In genomic region chr6:1622851-1623768, GRCh38 we compare ENCODE assay signal across 13 cellular contexts. TPM values are rescaled to one million over a fixed set of nuclear protein-coding genes. Genes with fewer than 3 reads are reported as not detected.
DNase-seq lines count a peak whose midpoint lies in the region; ATAC-seq lines count a peak whose summit lies in the region.
"Had no signal": no experiment of that assay in that cellular context is flagged by ENCODE, and none has a peak within 500 bp of the region (broad histone marks: within the 10 kb centered on the region; RNA-seq: fewer than 3 reads in every experiment).

No MANE protein-coding gene starts in this region.

- no peak for ATAC-seq in GM21619 (IDR thresholded peaks at IDR 0.05; ENCODE audit: unreplicated experiment)
- ATAC-seq in HG02642 (IDR thresholded peaks at IDR 0.05; ENCODE audit: poor library complexity, unreplicated experiment) = no peak
- ATAC-seq: mucosa of descending colon had no signal

- no peak overlapping the region for H3K27ac ChIP-seq in HUES6 (ENCODE audit: low read depth, low read length)

- peaks cover 21 to 29% (median 22%) of the 10 kb centered on the region in 3 donors for H3K36me3 Mint-ChIP-seq in immature natural killer cell

- H3K4me1 Mint-ChIP-seq in immature natural killer cell = peaks cover 18% of the 10 kb centered on the region in 2 donors

- peaks cover 33% of the 10 kb centered on the region for H3K4me1 ChIP-seq in HUES6 (ENCODE audit: control insufficient read depth, insufficient read depth, low read length)

- peak overlapping the region in 4 of 5 donors; percentile 28 to 66 (median 57) for H3K4me3 Mint-ChIP-seq in immature natural killer cell
- H3K4me3 Mint-ChIP-seq: activated naive CD8-positive, alpha-beta T cell treated with anti-CD3 and anti-CD28 coated beads, Interleukin-2, amount 10 ng/mL, durations not matched to agents 7 days and 5 days had no signal

- H3K9me3 Mint-ChIP-seq in immature natural killer cell = peaks cover 0 to 1% (median 0%) of the 10 kb centered on the region in 6 donors
- H3K9me3 Mint-ChIP-seq: activated naive CD8-positive, alpha-beta T cell treated with anti-CD3 and anti-CD28 coated beads, Interleukin-2, amount 10 ng/mL, durations not matched to agents 7 days and 5 days had no signal

- peaks cover 10 to 27% (median 20%) of the 10 kb centered on the region in 3 donors for H3K27me3 Mint-ChIP-seq in immature natural killer cell (ENCODE audit: low read depth in 3 of 3)

- H3K9me3 ChIP-seq in HUES6 (ENCODE audit: control insufficient read depth, insufficient read depth, low read depth, low read length) = no peaks in the 10 kb centered on the region
- H3K9me3 ChIP-seq: mucosa of descending colon had no signal

- peak; percentile 57 for DNase-seq in DMS114 treated with DMSO at 0.1 percent for 48 hours (lab: John Stamatoyannopoulos, UW; ENCODE audit: unreplicated experiment)
- DNase-seq in immature natural killer cell = no peak
- DNase-seq in posterior vena cava (ENCODE audit: low spot score) = peak; percentile 72
- no peak for DNase-seq in NCI-H526 (lab: John Stamatoyannopoulos, UW)
- DNase-seq in NCI-H82 treated with DMSO at 0.1 percent for 48 hours (lab: John Stamatoyannopoulos, UW; ENCODE audit: unreplicated experiment) = no peak
- DNase-seq: activated naive CD8-positive, alpha-beta T cell treated with anti-CD3 and anti-CD28 coated beads, Interleukin-2, amount 10 ng/mL, durations not matched to agents 7 days and 5 days; GOT3; mucosa of descending colon; NCI-H187 treated with DMSO at 0.1 percent for 48 hours had no signal

- H3K4me3 ChIP-seq in HUES6 (ENCODE audit: low read depth, low read length) = peak overlapping the region; percentile 55
- H3K4me3 ChIP-seq: mucosa of descending colon had no signal

- H3K27me3 ChIP-seq in HUES6 (ENCODE audit: control insufficient read depth, insufficient read depth, low read length) = peaks cover 100% of the 10 kb centered on the region

- intact Hi-C loops in posterior vena cava (cut with DNase I) = loop anchor here (5.0 to 10.0 kb wide), 3 partner anchors 59 to 222 kb away; no protein-coding TSS in a partner anchor

- H3K27ac Mint-ChIP-seq in immature natural killer cell = no peak overlapping the region
- H3K27ac Mint-ChIP-seq: activated naive CD8-positive, alpha-beta T cell treated with anti-CD3 and anti-CD28 coated beads, Interleukin-2, amount 10 ng/mL, durations not matched to agents 7 days and 5 days had no signal

- H3K9ac ChIP-seq in HUES6 (ENCODE audit: low read length) = no peak overlapping the region

- H3K36me3 ChIP-seq in HUES6 (ENCODE audit: control insufficient read depth, insufficient read depth, low read length) = no peaks in the 10 kb centered on the region

RNA-seq across cellular contexts. Expression of gene FOXC1, which starts 13.4 kb away (rescaled TPM):
- polyA plus RNA-seq in immature natural killer cell = under 1 TPM in 1 of 3 donors, not detected in 2; 0.22 TPM
- 10 to 100 TPM; 27.6 to 33.5 TPM for total RNA-seq in posterior vena cava
- total RNA-seq: activated naive CD8-positive, alpha-beta T cell treated with anti-CD3 and anti-CD28 coated beads, Interleukin-2, amount 10 ng/mL, durations not matched to agents 7 days and 5 days had no signal
- polyA plus RNA-seq: CD14-positive monocyte had no signal

Comparison
In these comparisons a context has a peak if more than half of its experiments do, and no peak if none do; other contexts are left out.
1. DNase-seq: peak in DMS114 treated with DMSO at 0.1 percent for 48 hours (single experiment) and posterior vena cava (single experiment); none in immature natural killer cell (0 of 3), NCI-H526 (0 of 2) and NCI-H82 treated with DMSO at 0.1 percent for 48 hours (single experiment).